In the genomic region with DNA sequence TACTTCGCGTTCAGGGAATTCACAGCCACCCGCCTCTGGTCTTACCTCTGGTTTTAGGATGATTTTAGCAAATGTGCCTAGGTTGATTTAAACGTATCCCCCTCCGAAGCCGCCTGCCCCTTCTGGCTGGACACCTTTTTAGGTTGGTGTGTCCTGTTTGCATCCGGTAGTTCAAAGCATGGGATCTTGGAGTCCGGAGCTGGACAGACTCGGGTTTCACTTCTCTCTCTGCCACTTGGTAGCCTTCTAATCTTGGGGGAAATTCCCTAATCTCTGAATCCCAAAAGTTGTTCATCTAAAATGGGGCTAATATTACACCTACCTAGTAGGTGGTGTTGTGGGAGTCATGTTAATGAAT, we compare ENCODE assay signal across 8 cellular contexts. TPM values are rescaled to one million over a fixed set of nuclear protein-coding genes. Genes with fewer than 3 reads are reported as not detected.
DNase-seq lines count a peak whose midpoint lies in the region; ATAC-seq and TF ChIP-seq lines count a peak whose summit lies in the region.

No MANE protein-coding gene starts in this region.

- peaks cover 15 to 31% of the 10 kb centered on the region in 2 donors for H3K36me3 Mint-ChIP-seq in activated T-cell treated with anti-CD3 and anti-CD28 coated beads, Interleukin-2, amount 50 U/mL, for 72 hours (ENCODE audit: insufficient read depth in 2 of 2)
- H3K36me3 Mint-ChIP-seq in brain: peaks cover 25% of the 10 kb centered on the region

- peak overlapping the region; percentile 98 for H3K27ac Mint-ChIP-seq in activated T-cell treated with anti-CD3 and anti-CD28 coated beads, Interleukin-2, amount 50 U/mL, for 72 hours
- H3K27ac Mint-ChIP-seq in brain: peak overlapping the region; percentile 52 to 95 (median 67)

- no peak for TF ChIP-seq CTCF in brain (conservative IDR thresholded peaks at IDR 0.05)

- peak overlapping the region; percentile 87 to 99 for H3K4me3 Mint-ChIP-seq in activated T-cell treated with anti-CD3 and anti-CD28 coated beads, Interleukin-2, amount 50 U/mL, for 72 hours
- H3K4me3 Mint-ChIP-seq in brain: peak overlapping the region; percentile 92 to 99 (median 98)

- peak in 1 of 2 donors; percentile 12 for ATAC-seq in activated T-cell treated with anti-CD3 and anti-CD28 coated beads, Interleukin-2, amount 50 U/mL, for 72 hours (replicated peaks in 1 of 2)
- peak; percentile 16 for ATAC-seq in HG03460 (IDR thresholded peaks at IDR 0.05; ENCODE audit: unreplicated experiment)

- H3K9me3 Mint-ChIP-seq in activated T-cell treated with anti-CD3 and anti-CD28 coated beads, Interleukin-2, amount 50 U/mL, for 72 hours: no peaks in the 10 kb centered on the region
- peaks cover 0 to 7% (median 1%) of the 10 kb centered on the region in 5 experiments for H3K9me3 Mint-ChIP-seq in brain

- H3K4me1 Mint-ChIP-seq in activated T-cell treated with anti-CD3 and anti-CD28 coated beads, Interleukin-2, amount 50 U/mL, for 72 hours (ENCODE audit: low read depth): peaks cover 40% of the 10 kb centered on the region
- H3K4me1 Mint-ChIP-seq in brain: peaks cover 45% of the 10 kb centered on the region

- no peak for DNase-seq in activated T-cell treated with anti-CD3 and anti-CD28 coated beads, Interleukin-2, amount 50 U/mL, for 72 hours
- no peak for DNase-seq in activated T-cell treated with anti-CD3 and anti-CD28 coated beads for 4 hours
- DNase-seq in myocyte (ENCODE audit: low read depth): peak; percentile 2
- DNase-seq in cortex of kidney (lab: John Stamatoyannopoulos, UW): no peak
- no peak for DNase-seq in stimulated activated CD4-positive, alpha-beta T cell treated with anti-CD3 and anti-CD28 coated beads, Interleukin-4, amount 100 ng/mL, for 4 hours
- DNase-seq in GDM1 (lab: John Stamatoyannopoulos, UW): no peak

- no peaks in the 10 kb centered on the region for H3K27me3 Mint-ChIP-seq in activated T-cell treated with anti-CD3 and anti-CD28 coated beads, Interleukin-2, amount 50 U/mL, for 72 hours (ENCODE audit: low read depth)
- peaks cover 9% of the 10 kb centered on the region for H3K27me3 Mint-ChIP-seq in brain

RNA-seq across cellular contexts. Expression of gene FANCI, which starts 0.7 kb away (rescaled TPM):
- total RNA-seq in activated T-cell treated with anti-CD3 and anti-CD28 coated beads, Interleukin-2, amount 50 U/mL, for 72 hours: 100 to 1,000 TPM; 179 to 195 TPM
- polyA plus RNA-seq in brain (ENCODE audit: insufficient read depth, low read depth, low replicate concordance): 30.1 TPM
- 2.0 and 2.1 TPM in 2 replicates for total RNA-seq in myocyte
- 1.4 TPM for polyA plus RNA-seq in myocyte (2012)

RNA-seq across cellular contexts. Expression of gene RLBP1, which starts 23.1 kb away (rescaled TPM):
- total RNA-seq in activated T-cell treated with anti-CD3 and anti-CD28 coated beads, Interleukin-2, amount 50 U/mL, for 72 hours: under 1 TPM in 1 of 2 donors, not detected in 1; 0.53 TPM
- 1.1 TPM for polyA plus RNA-seq in brain (ENCODE audit: insufficient read depth, low read depth, low replicate concordance)
- total RNA-seq in myocyte: not detected in 2 replicates
- not detected for polyA plus RNA-seq in myocyte (2012)

Comparison
In these comparisons a context has a peak if more than half of its experiments do, and no peak if none do; other contexts are left out.
1. RNA of gene FANCI, which starts 0.7 kb away (total RNA-seq): 179 to 195 TPM in activated T-cell treated with anti-CD3 and anti-CD28 coated beads, Interleukin-2, amount 50 U/mL, for 72 hours; 2.0 to 2.1 TPM in myocyte; every median in the first group is over 10 times any median in the second.